16 cellular contexts compared by ENCODE assay signal in the genomic region with DNA sequence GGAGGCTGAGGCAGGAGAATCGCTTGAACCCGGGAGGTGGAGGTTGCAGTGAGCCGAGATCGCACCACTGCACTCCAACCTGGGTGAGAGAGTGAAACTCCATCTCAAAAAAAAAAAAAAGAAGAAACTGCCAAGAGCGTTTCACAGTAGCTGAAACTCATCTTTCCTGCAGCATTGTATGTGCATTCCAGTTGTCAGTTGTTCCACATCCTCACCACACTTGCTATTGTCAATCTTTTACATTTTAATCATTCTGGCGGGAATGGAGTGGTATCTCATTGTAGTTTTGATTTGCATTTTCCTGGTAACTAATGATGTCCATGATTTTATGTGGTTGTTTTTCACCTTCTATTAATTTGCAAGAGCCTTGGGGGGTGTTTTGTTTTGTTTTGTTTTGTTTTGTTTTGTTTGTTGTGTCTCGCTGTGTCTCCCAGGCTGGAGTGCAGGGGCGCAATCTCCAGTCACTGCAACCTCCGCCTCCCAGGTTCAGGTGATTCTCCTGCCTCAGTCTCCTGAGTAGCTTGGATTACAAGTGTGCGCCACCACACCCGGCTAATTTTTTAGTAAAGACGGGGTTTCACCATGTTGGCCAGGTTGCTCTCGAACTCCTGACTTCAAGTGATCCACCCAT. TPM values are rescaled to one million over a fixed set of nuclear protein-coding genes. Genes with fewer than 3 reads are reported as not detected.
DNase-seq lines count a peak whose midpoint lies in the region; ATAC-seq and TF ChIP-seq lines count a peak whose summit lies in the region.
"Had no signal": no experiment of that assay in that cellular context is flagged by ENCODE, and none has a peak within 500 bp of the region (broad histone marks: within the 10 kb centered on the region; RNA-seq: fewer than 3 reads in every experiment).

No MANE protein-coding gene starts in this region.

- H3K27ac Mint-ChIP-seq in WTC11: peak overlapping the region; percentile 44; the same call in 1 of the 2 replicates
- no peak overlapping the region for H3K27ac Mint-ChIP-seq in activated CD4-positive, alpha-beta memory T cell treated with anti-CD3 and anti-CD28 coated beads for 36 hours
- H3K27ac Mint-ChIP-seq: H9 had no signal

- H3K4me1 Mint-ChIP-seq in WTC11: peaks cover 10% of the 10 kb centered on the region
- peaks cover 5% of the 10 kb centered on the region for H3K4me1 Mint-ChIP-seq in activated CD4-positive, alpha-beta memory T cell treated with anti-CD3 and anti-CD28 coated beads for 36 hours (ENCODE audit: low read depth)

- H3K9me3 ChIP-seq in sigmoid colon: no peaks in the 10 kb centered on the region
- H3K9me3 ChIP-seq: A549, BE2C had no signal

- no peaks in the 10 kb centered on the region for H3K27me3 Mint-ChIP-seq in WTC11 (ENCODE audit: low read depth)
- no peaks in the 10 kb centered on the region for H3K27me3 Mint-ChIP-seq in activated CD4-positive, alpha-beta memory T cell treated with anti-CD3 and anti-CD28 coated beads for 36 hours
- H3K27me3 Mint-ChIP-seq: CD4-positive, alpha-beta memory T cell had no signal

- H3K4me3 Mint-ChIP-seq in WTC11: no peak overlapping the region
- H3K4me3 Mint-ChIP-seq in activated CD4-positive, alpha-beta memory T cell treated with anti-CD3 and anti-CD28 coated beads for 36 hours: no peak overlapping the region
- H3K4me3 Mint-ChIP-seq: CD4-positive, alpha-beta memory T cell; H9 had no signal

- no peaks in the 10 kb centered on the region for H3K36me3 Mint-ChIP-seq in WTC11
- no peaks in the 10 kb centered on the region for H3K36me3 Mint-ChIP-seq in activated CD4-positive, alpha-beta memory T cell treated with anti-CD3 and anti-CD28 coated beads for 36 hours

- no peak for TF ChIP-seq POLR2A in sigmoid colon (IDR thresholded peaks at IDR 0.05)

- H3K4me1 ChIP-seq in sigmoid colon: no peaks in the 10 kb centered on the region
- H3K4me1 ChIP-seq: A549 had no signal

- H3K27me3 ChIP-seq in sigmoid colon: no peaks in the 10 kb centered on the region
- H3K27me3 ChIP-seq: BE2C had no signal

- H3K9me3 Mint-ChIP-seq in WTC11: no peaks in the 10 kb centered on the region
- no peaks in the 10 kb centered on the region for H3K9me3 Mint-ChIP-seq in activated CD4-positive, alpha-beta memory T cell treated with anti-CD3 and anti-CD28 coated beads for 36 hours
- H3K9me3 Mint-ChIP-seq: CD4-positive, alpha-beta memory T cell; H9 had no signal

- POLR2A ChIA-PET in WTC11 (lab: Charles Lee) (no interaction called here), GM10248 (lab: Yijun Ruan, JAX) (no interaction called here)
- POLR2A ChIA-PET in activated CD4-positive, alpha-beta memory T cell treated with anti-CD3 and anti-CD28 coated beads for 36 hours (lab: Charles Lee): no interaction called here

- no peak overlapping the region for H3K27ac ChIP-seq in sigmoid colon
- H3K27ac ChIP-seq: A549, C4-2B had no signal

- H3K36me3 ChIP-seq in sigmoid colon: no peaks in the 10 kb centered on the region
- H3K36me3 ChIP-seq: BE2C had no signal

- no peak for TF ChIP-seq EP300 in sigmoid colon (IDR thresholded peaks at IDR 0.05)

- CTCF ChIA-PET in WTC11 (lab: Charles Lee) (no interaction called here), GM10248 (lab: Yijun Ruan, JAX) (interaction anchor here (1.0 kb wide), 1 partner anchor 24 kb away, joined by 3 read pairs; no protein-coding TSS in a partner anchor)
- CTCF ChIA-PET in activated CD4-positive, alpha-beta memory T cell treated with anti-CD3 and anti-CD28 coated beads for 36 hours (lab: Charles Lee): no interaction called here

- no peak for ATAC-seq in WTC11
- ATAC-seq: A549, HepG2 had no signal

- TF ChIP-seq CTCF in WTC11 (IDR thresholded peaks at IDR 0.05): no peak
- no peak for TF ChIP-seq CTCF in sigmoid colon (IDR thresholded peaks at IDR 0.05)
- TF ChIP-seq CTCF in GM10248 (IDR thresholded peaks at IDR 0.05; ENCODE audit: control extremely low read depth, extremely low read depth, low read depth, missing control alignments): no peak

- intact Hi-C loops in sigmoid colon (cut with DNase I): no loop called here
- intact Hi-C loops in activated CD4-positive, alpha-beta memory T cell treated with anti-CD3 and anti-CD28 coated beads for 36 hours (cut with micrococcal nuclease): no loop called here

- no peak overlapping the region for H3K4me3 ChIP-seq in sigmoid colon
- H3K4me3 ChIP-seq: A549 had no signal

- 96% methylated on average over 13 of the region's 13 CpGs for WGBS in sigmoid colon, 2 donors

- no peak for DNase-seq in WTC11 (ENCODE audit: low spot score)
- peak; percentile 19 for DNase-seq in islet precursor cell
- peak; percentile 18 for DNase-seq in sigmoid colon
- no peak for DNase-seq in DMS79 treated with DMSO at 0.1 percent for 48 hours (lab: John Stamatoyannopoulos, UW)
- no peak for DNase-seq in GM10248 (ENCODE audit: extremely low spot score)
- DNase-seq in activated CD4-positive, alpha-beta memory T cell treated with anti-CD3 and anti-CD28 coated beads for 36 hours: no peak
- no peak for DNase-seq in activated effector memory CD4-positive, alpha-beta T cell treated with Interleukin-2 at 50 U/mL for 16 hours
- DNase-seq: BE2C; CD4-positive, alpha-beta memory T cell; DMS79; EL; GOT3; H9 had no signal

TF ChIP-seq in WTC11, 78 proteins besides CTCF, POLR2A, EP300 and RAD21:
- TF ChIP-seq, protein P1, sequence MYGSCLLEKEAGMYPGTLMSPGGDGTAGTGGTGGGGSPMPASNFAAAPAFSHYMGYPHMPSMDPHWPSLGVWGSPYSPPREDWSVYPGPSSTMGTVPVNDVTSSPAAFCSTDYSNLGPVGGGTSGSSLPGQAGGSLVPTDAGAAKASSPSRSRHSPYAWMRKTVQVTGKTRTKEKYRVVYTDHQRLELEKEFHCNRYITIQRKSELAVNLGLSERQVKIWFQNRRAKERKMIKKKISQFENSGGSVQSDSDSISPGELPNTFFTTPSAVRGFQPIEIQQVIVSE (CRISPR knock-in tag; IDR thresholded peaks at IDR 0.05; ENCODE audit: borderline replicate concordance): no peak
- no peak for TF ChIP-seq ZNF396 (CRISPR knock-in tag; IDR thresholded peaks at IDR 0.05; ENCODE audit: borderline replicate concordance)
- TF ChIP-seq, protein P2, sequence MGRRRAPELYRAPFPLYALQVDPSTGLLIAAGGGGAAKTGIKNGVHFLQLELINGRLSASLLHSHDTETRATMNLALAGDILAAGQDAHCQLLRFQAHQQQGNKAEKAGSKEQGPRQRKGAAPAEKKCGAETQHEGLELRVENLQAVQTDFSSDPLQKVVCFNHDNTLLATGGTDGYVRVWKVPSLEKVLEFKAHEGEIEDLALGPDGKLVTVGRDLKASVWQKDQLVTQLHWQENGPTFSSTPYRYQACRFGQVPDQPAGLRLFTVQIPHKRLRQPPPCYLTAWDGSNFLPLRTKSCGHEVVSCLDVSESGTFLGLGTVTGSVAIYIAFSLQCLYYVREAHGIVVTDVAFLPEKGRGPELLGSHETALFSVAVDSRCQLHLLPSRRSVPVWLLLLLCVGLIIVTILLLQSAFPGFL (CRISPR knock-in tag; IDR thresholded peaks at IDR 0.05; ENCODE audit: borderline replicate concordance): no peak

RNA-seq across cellular contexts. Expression of a gene that starts 8.1 kb away (rescaled TPM):
- total RNA-seq in WTC11 (2021) (18.0 to 21.7 TPM (median 19.4 TPM) in 3 replicates), sigmoid colon (10 to 100 TPM in 1 of 4 donors, 1 to 10 TPM in 3; 3.6 to 15.0 (median 5.3) TPM)
- 1 to 10 TPM; 2.5 to 7.0 (median 3.0) TPM for polyA plus RNA-seq in sigmoid colon
- total RNA-seq in activated CD4-positive, alpha-beta memory T cell treated with anti-CD3 and anti-CD28 coated beads for 36 hours: 10 to 100 TPM; 11.3 to 12.3 TPM

RNA-seq across cellular contexts. Expression of a gene that starts 8.1 kb away (rescaled TPM):
- total RNA-seq in WTC11 (2021): 19.2 to 21.5 TPM (median 20.6 TPM) in 3 replicates
- 10 to 100 TPM in 1 of 4 donors, 1 to 10 TPM in 3; 6.6 to 15.0 (median 8.7) TPM for total RNA-seq in sigmoid colon
- 1 to 10 TPM; 1.8 to 7.8 (median 2.8) TPM for polyA plus RNA-seq in sigmoid colon
- 10 to 100 TPM; 11.5 to 13.5 TPM for total RNA-seq in activated CD4-positive, alpha-beta memory T cell treated with anti-CD3 and anti-CD28 coated beads for 36 hours

Comparison
In these comparisons a context has a peak if more than half of its experiments do, and no peak if none do; other contexts are left out.
1. DNase-seq: peak in islet precursor cell (single experiment) and sigmoid colon (single experiment); none in WTC11 (single experiment), DMS79 treated with DMSO at 0.1 percent for 48 hours (single experiment), GM10248 (single experiment), activated CD4-positive, alpha-beta memory T cell treated with anti-CD3 and anti-CD28 coated beads for 36 hours (single experiment) and activated effector memory CD4-positive, alpha-beta T cell treated with Interleukin-2 at 50 U/mL for 16 hours (single experiment).